19 cellular contexts compared by ENCODE assay signal in genomic region chr10:19628767-19629443, GRCh38.
A peak's percentile ranks its signal among the peaks of the same experiment; 100 is the strongest.
DNase-seq lines count a peak whose midpoint lies in the region; ATAC-seq and TF ChIP-seq lines count a peak whose summit lies in the region.
"Had no signal": no experiment of that assay in that cellular context is flagged by ENCODE, and none has a peak within 500 bp of the region (broad histone marks: within the 10 kb centered on the region; RNA-seq: fewer than 3 reads in every experiment).

No MANE protein-coding gene starts in this region.

- H3K4me1 ChIP-seq in hepatocyte (ENCODE audit: insufficient read depth) = no peaks in the 10 kb centered on the region
- H3K4me1 ChIP-seq: stomach had no signal

- ATAC-seq in HG02938 (IDR thresholded peaks at IDR 0.05; ENCODE audit: unreplicated experiment) = no peak
- ATAC-seq in HG03175 (IDR thresholded peaks at IDR 0.05; ENCODE audit: unreplicated experiment) = no peak
- ATAC-seq: natural killer cell had no signal

- no peak overlapping the region for H3K4me2 ChIP-seq in hepatocyte

- H3K4me1 Mint-ChIP-seq in brain = peaks cover 22% of the 10 kb centered on the region
- H3K4me1 Mint-ChIP-seq: natural killer cell had no signal

- no peaks in the 10 kb centered on the region for H3K36me3 ChIP-seq in hepatocyte (replicated peaks; ENCODE audit: insufficient read depth, low read depth)
- H3K36me3 ChIP-seq: stomach had no signal

- DNase-seq in ELF-1 (ENCODE audit: low read depth, low spot score) (peak; percentile 8), hepatocyte (ENCODE audit: low spot score) (no peak), renal cortical epithelial cell (ENCODE audit: low read depth) (peak; percentile 2), NK-92 (lab: John Stamatoyannopoulos, UW; ENCODE audit: unreplicated experiment) (no peak), erythroblast (lab: John Stamatoyannopoulos, UW) (no peak)
- DNase-seq: activated CD4-positive, alpha-beta T cell treated with anti-CD3 and anti-CD28 coated beads for 4 hours; activated T-cell treated with anti-CD3 and anti-CD28 coated beads, Interleukin-2, amount 50 U/mL, for 1 hour; Karpas-422; natural killer cell; NCI-H1436 treated with DMSO at 0.1 percent for 48 hours; NCI-H524; T-helper 2 cell had no signal

- no peak overlapping the region for H3K4me3 ChIP-seq in hepatocyte
- H3K4me3 ChIP-seq: skin epidermis, stomach had no signal

- no peaks in the 10 kb centered on the region for H3K9me2 ChIP-seq in hepatocyte (replicated peaks; ENCODE audit: insufficient read depth)

- no peaks in the 10 kb centered on the region for H3K36me3 Mint-ChIP-seq in brain
- H3K36me3 Mint-ChIP-seq: natural killer cell had no signal

- no peaks in the 10 kb centered on the region for H3K9me3 ChIP-seq in hepatocyte (ENCODE audit: low read depth)
- H3K9me3 ChIP-seq: stomach had no signal

- H3K79me2 ChIP-seq in hepatocyte = no peaks in the 10 kb centered on the region

- H4K20me1 ChIP-seq in hepatocyte (ENCODE audit: insufficient read depth, poor library complexity, severe bottlenecking) = no peaks in the 10 kb centered on the region

- H3K27ac ChIP-seq in hepatocyte = peak overlapping the region; percentile 24

- TF ChIP-seq CTCF in brain (conservative IDR thresholded peaks at IDR 0.05) = no peak
- TF ChIP-seq CTCF in hepatocyte (IDR thresholded peaks at IDR 0.05; ENCODE audit: poor library complexity) = no peak

- 71% methylated on average over 7 of the region's 7 CpGs for WGBS in hepatocyte (ENCODE audit: low lambda C conversion rate, missing lambda C conversion rate)

- H3K4me3 Mint-ChIP-seq in brain = peak overlapping the region in 4 of 5 experiments; percentile 36 to 62 (median 46)
- H3K4me3 Mint-ChIP-seq: H9, natural killer cell had no signal

- H3K27me3 Mint-ChIP-seq in brain = peaks cover 4% of the 10 kb centered on the region

- no peaks in the 10 kb centered on the region for H3K27me3 ChIP-seq in hepatocyte
- H3K27me3 ChIP-seq: dorsolateral prefrontal cortex, stomach had no signal

- no peak overlapping the region for H2AFZ ChIP-seq in hepatocyte

- H3K9me3 Mint-ChIP-seq in brain = no peaks in the 10 kb centered on the region
- H3K9me3 Mint-ChIP-seq: H9, natural killer cell had no signal

- H3K27ac Mint-ChIP-seq in brain = peak overlapping the region; percentile 1 to 95 (median 88)
- H3K27ac Mint-ChIP-seq: natural killer cell had no signal

- TF ChIP-seq POLR2A in erythroblast (IDR thresholded peaks at IDR 0.05; ENCODE audit: low read length) = no peak

Comparison
In these comparisons a context has a peak if more than half of its experiments do, and no peak if none do; other contexts are left out.
1. DNase-seq: peak in ELF-1 (single experiment) and renal cortical epithelial cell (single experiment); none in hepatocyte (single experiment), NK-92 (single experiment) and erythroblast (0 of 2).